Comparison of ENCODE assay signal across 21 cellular contexts in genomic region chr13:44229371-44230030, GRCh38.
A peak's percentile ranks its signal among the peaks of the same experiment; 100 is the strongest.
DNase-seq lines count a peak whose midpoint lies in the region; ATAC-seq, FAIRE-seq and TF ChIP-seq lines count a peak whose summit lies in the region.
"Had no signal": no experiment of that assay in that cellular context is flagged by ENCODE, and none has a peak within 500 bp of the region (broad histone marks: within the 10 kb centered on the region; RNA-seq: fewer than 3 reads in every experiment).

No MANE protein-coding gene starts in this region.

- no peaks in the 10 kb centered on the region for H3K36me3 ChIP-seq in Caco-2 (ENCODE audit: control insufficient read depth, insufficient read depth, low read length)
- H3K36me3 ChIP-seq in SJSA1 = no peaks in the 10 kb centered on the region
- no peaks in the 10 kb centered on the region for H3K36me3 ChIP-seq in naive thymus-derived CD4-positive, alpha-beta T cell (ENCODE audit: control insufficient read depth in 2 of 3, insufficient read depth in 3 of 3, low read length in 3 of 3)

- TF ChIP-seq EP300 in A549 (IDR thresholded peaks at IDR 0.05) = no peak

- ATAC-seq in A549 (no peak), GM21737 (IDR thresholded peaks at IDR 0.05; ENCODE audit: unreplicated experiment) (no peak), left colon (no peak)
- peak; percentile 36 for ATAC-seq in naive thymus-derived CD4-positive, alpha-beta T cell
- ATAC-seq: HCT116 had no signal

- FAIRE-seq in A549 (lab: Jason Lieb, UNC) = no peak
- FAIRE-seq: GM12892, GM18507, HTR-8/SVneo had no signal

- no peak for TF ChIP-seq RAD21 in A549 (conservative IDR thresholded peaks at IDR 0.05 in 1 of 2, IDR thresholded peaks at IDR 0.05 in 1 of 2)

- intact Hi-C loops in Caco-2 (cut with micrococcal nuclease; ENCODE audit: unreplicated experiment) = loop anchor here (1.0 to 2.0 kb wide), 11 partner anchors 11 to 206 kb away; no protein-coding TSS in a partner anchor
- intact Hi-C loops in naive thymus-derived CD4-positive, alpha-beta T cell (cut with micrococcal nuclease) = no loop called here
- intact Hi-C loops in left colon (cut with DNase I, micrococcal nuclease) = loop anchor here in 1 of 2 donors (2.0 kb wide), 1 partner anchor 41 kb away; no protein-coding TSS in a partner anchor

- 89% methylated on average over 11 of the region's 11 CpGs for WGBS in A549 (ENCODE audit: missing lambda C conversion rate)

- H3K27ac Mint-ChIP-seq in Caco-2 (ENCODE audit: unreplicated experiment) = no peak overlapping the region
- no peak overlapping the region for H3K27ac Mint-ChIP-seq in naive thymus-derived CD4-positive, alpha-beta T cell
- H3K27ac Mint-ChIP-seq: CD4-positive, alpha-beta T cell; HFFc6 had no signal

- H3K4me3 ChIP-seq in A549 (no peak overlapping the region), Caco-2 (ENCODE audit: low read depth, low read length) (no peak overlapping the region), SJSA1 (no peak overlapping the region)
- no peak overlapping the region for H3K4me3 ChIP-seq in naive thymus-derived CD4-positive, alpha-beta T cell (ENCODE audit: low read length)

- no peak overlapping the region for H3K4me2 ChIP-seq in A549

- no peaks in the 10 kb centered on the region for H3K27me3 Mint-ChIP-seq in Caco-2 (ENCODE audit: insufficient read depth, unreplicated experiment)
- peaks cover 0 to 16% (median 0%) of the 10 kb centered on the region in 5 donors for H3K27me3 Mint-ChIP-seq in naive thymus-derived CD4-positive, alpha-beta T cell

- no TSS peak for BruUV-seq in Caco-2 (replicated peaks; lab: Mats Ljungman, UMichigan)

- H3K4me1 ChIP-seq in A549 (peaks cover 35% of the 10 kb centered on the region), Caco-2 (peaks cover 51% of the 10 kb centered on the region), SJSA1 (replicated peaks) (peaks cover 39% of the 10 kb centered on the region)
- no peaks in the 10 kb centered on the region for H3K4me1 ChIP-seq in naive thymus-derived CD4-positive, alpha-beta T cell (ENCODE audit: control insufficient read depth in 2 of 2, insufficient read depth in 2 of 2, low read length in 2 of 2)

- TF ChIP-seq POLR2A in A549 (IDR thresholded peaks at IDR 0.05; ENCODE audit: low read length) = no peak

- no peak for TF ChIP-seq CTCF in A549 (IDR thresholded peaks at IDR 0.05)
- TF ChIP-seq CTCF in Caco-2 (IDR thresholded peaks at IDR 0.05; ENCODE audit: insufficient read depth in 1 of 2, low read depth in 1 of 2, low read length in 1 of 2, severe bottlenecking in 1 of 2, unreplicated experiment in 1 of 2) = no peak

- CTCF ChIA-PET in A549 (lab: Yijun Ruan, JAX) (no interaction called here), Caco-2 (lab: Charles Lee) (interaction anchor here (1.2 to 1.8 kb wide), 6 partner anchors 11 to 207 kb away, joined by 3 to 11 read pairs (median 5); no protein-coding TSS in a partner anchor)
- CTCF ChIA-PET in naive thymus-derived CD4-positive, alpha-beta T cell (lab: Charles Lee) = no interaction called here

- DNase-seq in A549 (ENCODE audit: low read depth in 1 of 2, low spot score in 1 of 2) (no peak), Caco-2 (peak; percentile 94 to 95), SJSA1 (ENCODE audit: low read depth in 1 of 2, low spot score in 2 of 2) (no peak), NCI-H2196 treated with DMSO at 0.1 percent for 48 hours (lab: John Stamatoyannopoulos, UW; ENCODE audit: unreplicated experiment) (no peak), left colon (no peak)
- no peak for DNase-seq in naive thymus-derived CD4-positive, alpha-beta T cell
- no peak for DNase-seq in central memory CD4-positive, alpha-beta T cell
- DNase-seq: CD4-positive, alpha-beta T cell; DMS153; DMS79; GDM1; GOT3; H7; HFFc6 had no signal

- H3K4me1 Mint-ChIP-seq in Caco-2 (ENCODE audit: low read depth, unreplicated experiment) = peaks cover 8% of the 10 kb centered on the region
- no peaks in the 10 kb centered on the region for H3K4me1 Mint-ChIP-seq in naive thymus-derived CD4-positive, alpha-beta T cell

- no peak overlapping the region for H3K4me3 Mint-ChIP-seq in Caco-2 (ENCODE audit: unreplicated experiment)
- no peak overlapping the region for H3K4me3 Mint-ChIP-seq in naive thymus-derived CD4-positive, alpha-beta T cell
- H3K4me3 Mint-ChIP-seq: CD4-positive, alpha-beta T cell; HFFc6 had no signal

- POLR2A ChIA-PET in A549 (lab: Yijun Ruan, JAX) (no interaction called here), Caco-2 (lab: Charles Lee) (interaction anchor here (0.6 to 2.3 kb wide), 6 partner anchors 16 to 282 kb away, joined by 3 to 28 read pairs (median 4); no protein-coding TSS in a partner anchor)
- POLR2A ChIA-PET in naive thymus-derived CD4-positive, alpha-beta T cell (lab: Charles Lee) = no interaction called here

- H3K27me3 ChIP-seq in Caco-2 (replicated peaks; ENCODE audit: control insufficient read depth, insufficient read depth, low read length) (no peaks in the 10 kb centered on the region), SJSA1 (replicated peaks) (no peaks in the 10 kb centered on the region)
- no peaks in the 10 kb centered on the region for H3K27me3 ChIP-seq in naive thymus-derived CD4-positive, alpha-beta T cell (ENCODE audit: control insufficient read depth in 2 of 2, insufficient read depth in 2 of 2, low read length in 2 of 2)

- peaks cover 5% of the 10 kb centered on the region for H3K36me3 Mint-ChIP-seq in Caco-2 (ENCODE audit: insufficient read depth, unreplicated experiment)
- H3K36me3 Mint-ChIP-seq in naive thymus-derived CD4-positive, alpha-beta T cell = no peaks in the 10 kb centered on the region

- peak overlapping the region; percentile 1 to 90; a peak in 4 of 6 replicates for H3K27ac ChIP-seq in A549
- peak overlapping the region; percentile 99 for H3K27ac ChIP-seq in SJSA1
- no peak overlapping the region for H3K27ac ChIP-seq in naive thymus-derived CD4-positive, alpha-beta T cell (ENCODE audit: low read depth, low read length)
- H3K27ac ChIP-seq: 22Rv1, C4-2B had no signal

- H3K9me3 ChIP-seq in A549 (peaks cover 10% of the 10 kb centered on the region; the same call in 2 of the 3 replicates), Caco-2 (no peaks in the 10 kb centered on the region; the same call in 1 of the 2 replicates), SJSA1 (replicated peaks) (no peaks in the 10 kb centered on the region)
- no peaks in the 10 kb centered on the region for H3K9me3 ChIP-seq in naive thymus-derived CD4-positive, alpha-beta T cell (ENCODE audit: control insufficient read depth in 2 of 3, low read length in 3 of 3)

- H3K9me3 Mint-ChIP-seq in Caco-2 (ENCODE audit: unreplicated experiment) = no peaks in the 10 kb centered on the region
- H3K9me3 Mint-ChIP-seq in naive thymus-derived CD4-positive, alpha-beta T cell = no peaks in the 10 kb centered on the region
- H3K9me3 Mint-ChIP-seq: CD4-positive, alpha-beta T cell; HFFc6 had no signal

TF ChIP-seq in A549, 52 proteins besides CTCF, POLR2A, EP300 and RAD21 (continues in another document):
- no peak for TF ChIP-seq PHF8 (IDR thresholded peaks at IDR 0.05; ENCODE audit: borderline replicate concordance, low read depth)
- no peak for TF ChIP-seq SREBF2 (IDR thresholded peaks at IDR 0.05)
- TF ChIP-seq HOXB13 (CRISPR knock-in tag; IDR thresholded peaks at IDR 0.05; ENCODE audit: low read depth) = no peak
- TF ChIP-seq JUN (IDR thresholded peaks at IDR 0.05) = no peak
- no peak for TF ChIP-seq ZC3H11A (IDR thresholded peaks at IDR 0.05)
- TF ChIP-seq JUNB (IDR thresholded peaks at IDR 0.05) = no peak
- no peak for TF ChIP-seq BCL3 (IDR thresholded peaks at IDR 0.05)
- no peak for TF ChIP-seq ATOH8 (CRISPR knock-in tag; IDR thresholded peaks at IDR 0.05; ENCODE audit: low read depth)
- no peak for TF ChIP-seq FOSL2 (IDR thresholded peaks at IDR 0.05)
- TF ChIP-seq FOSL2 (CRISPR knock-in tag; IDR thresholded peaks at IDR 0.05) = no peak
- TF ChIP-seq ZNF302 (CRISPR knock-in tag; IDR thresholded peaks at IDR 0.05) = no peak
- TF ChIP-seq ESRRA (IDR thresholded peaks at IDR 0.05; ENCODE audit: borderline replicate concordance, low read length) = no peak
- no peak for TF ChIP-seq HES2 (IDR thresholded peaks at IDR 0.05)
- no peak for TF ChIP-seq MAX (IDR thresholded peaks at IDR 0.05)
- TF ChIP-seq TP53 (CRISPR knock-in tag; IDR thresholded peaks at IDR 0.05) = no peak
- TF ChIP-seq HDAC2 (IDR thresholded peaks at IDR 0.05) = no peak
- no peak for TF ChIP-seq HOXA7 (CRISPR knock-in tag; IDR thresholded peaks at IDR 0.05)
- TF ChIP-seq ZSCAN20 (CRISPR knock-in tag; IDR thresholded peaks at IDR 0.05) = no peak
- TF ChIP-seq EHF (CRISPR knock-in tag; IDR thresholded peaks at IDR 0.05) = no peak

Comparison
In these comparisons a context has a peak if more than half of its experiments do, and no peak if none do; other contexts are left out.
1. DNase-seq: peak in Caco-2 (2 of 2); none in A549 (0 of 2), SJSA1 (0 of 2), naive thymus-derived CD4-positive, alpha-beta T cell (0 of 9), central memory CD4-positive, alpha-beta T cell (single experiment), NCI-H2196 treated with DMSO at 0.1 percent for 48 hours (single experiment) and left colon (0 of 2).